In genomic region chr7:55191161-55191925, GRCh38 we compare ENCODE assay signal across 27 cellular contexts.
DNase-seq lines count a peak whose midpoint lies in the region; ATAC-seq, FAIRE-seq and TF ChIP-seq lines count a peak whose summit lies in the region.
"Had no signal": no experiment of that assay in that cellular context is flagged by ENCODE, and none has a peak within 500 bp of the region (broad histone marks: within the 10 kb centered on the region; RNA-seq: fewer than 3 reads in every experiment).

No MANE protein-coding gene starts in this region.

- WGBS in esophagus muscularis mucosa: 87% methylated on average over 17 of the region's 17 CpGs

- intact Hi-C loops in esophagus muscularis mucosa (cut with DNase I): loop anchor here (5.0 to 10.0 kb wide), 2 partner anchors 61 to 177 kb away; partner anchors contain the start of gene EGFR

- H3K36me3 ChIP-seq in esophagus muscularis mucosa: peaks cover 0 to 48% (median 10%) of the 10 kb centered on the region in 4 donors
- H3K36me3 ChIP-seq: BLaER1 treated with 17β-estradiol and CSF1 and Interleukin-3, amounts not matched to agents 10 nM and 100 nM had no signal

- peaks cover 34 to 70% (median 58%) of the 10 kb centered on the region in 4 donors for H3K4me1 ChIP-seq in esophagus muscularis mucosa

- in situ Hi-C loops in ACHN (cut with HindIII; ENCODE audit: low pct_ligation_motif_present, low pct_unique_long_range_greater_than_20kb, low sequenced_read_pairs): no loop called here

- no peak overlapping the region for H3K4me3 ChIP-seq in esophagus muscularis mucosa
- H3K4me3 ChIP-seq: BLaER1 treated with 17β-estradiol and CSF1 and Interleukin-3, amounts not matched to agents 10 nM and 100 nM; left lung; skin epidermis had no signal

- H3K9me3 Mint-ChIP-seq in nephron: no peaks in the 10 kb centered on the region
- H3K9me3 Mint-ChIP-seq: mesothelial cell of epicardium had no signal

- no peak overlapping the region for H3K4me3 Mint-ChIP-seq in nephron
- H3K4me3 Mint-ChIP-seq: immature natural killer cell, mesothelial cell of epicardium, naive B cell had no signal

- no peak for TF ChIP-seq POLR2A in esophagus muscularis mucosa (IDR thresholded peaks at IDR 0.05; ENCODE audit: low read depth)

- peak; percentile 98 for FAIRE-seq in RCC 7860 (lab: Jason Lieb, UNC)
- FAIRE-seq: G401.6 had no signal

- no peak for ATAC-seq in HG02763 (IDR thresholded peaks at IDR 0.05; ENCODE audit: unreplicated experiment)
- ATAC-seq: left lung had no signal

- H3K36me3 Mint-ChIP-seq in nephron (ENCODE audit: low read depth): peaks cover 10% of the 10 kb centered on the region
- H3K36me3 Mint-ChIP-seq: immature natural killer cell, naive B cell had no signal

- DNase-seq in ACHN (peak; percentile 32), RCC 7860 (ENCODE audit: low spot score) (peak; percentile 91), esophagus muscularis mucosa (ENCODE audit: extremely low spot score) (no peak), epidermal melanocyte (ENCODE audit: insufficient read length, low spot score) (no peak), cerebellar cortex (ENCODE audit: low spot score) (no peak), NCI-H2081 treated with DMSO at 0.1 percent for 48 hours (lab: John Stamatoyannopoulos, UW) (no peak)
- DNase-seq: activated CD4-positive, alpha-beta T cell treated with anti-CD3 and anti-CD28 coated beads for 4 hours; activated naive CD4-positive, alpha-beta T cell; activated T-cell treated with anti-CD3 and anti-CD28 coated beads, Interleukin-2, amount 50 U/mL, for 48 hours; brain microvascular endothelial cell; DMS53; HCEC 1CT; hippocampal formation; immature natural killer cell; left lung; MV-4-11; naive B cell; NCI-H146; occipital lobe; stimulated activated CD4-positive, alpha-beta T cell treated with anti-CD3 and anti-CD28 coated beads, Interleukin-2, amount 100 ng/mL, for 24 hours; trophoblast cell had no signal

- no peaks in the 10 kb centered on the region for H3K9me3 ChIP-seq in esophagus muscularis mucosa
- H3K9me3 ChIP-seq: BLaER1 treated with 17β-estradiol and CSF1 and Interleukin-3, amounts not matched to agents 10 nM and 100 nM; left lung had no signal

- TF ChIP-seq EP300 in esophagus muscularis mucosa (IDR thresholded peaks at IDR 0.05): no peak

- TF ChIP-seq CTCF in esophagus muscularis mucosa (IDR thresholded peaks at IDR 0.05) (no peak), nephron (IDR thresholded peaks at IDR 0.05; ENCODE audit: unreplicated experiment in 3 of 3) (no peak)

- no peaks in the 10 kb centered on the region for H3K27me3 ChIP-seq in esophagus muscularis mucosa
- H3K27me3 ChIP-seq: BLaER1 treated with 17β-estradiol and CSF1 and Interleukin-3, amounts not matched to agents 10 nM and 100 nM; brain microvascular endothelial cell; left lung had no signal

- H3K27ac ChIP-seq in esophagus muscularis mucosa (replicated peaks in 1 of 4): peak overlapping the region; percentile 57 to 72 (median 60)
- H3K27ac ChIP-seq: BLaER1 treated with 17β-estradiol and CSF1 and Interleukin-3, amounts not matched to agents 10 nM and 100 nM had no signal

- peaks cover 6% of the 10 kb centered on the region for H3K27me3 Mint-ChIP-seq in nephron (ENCODE audit: low read depth)

- H3K27ac Mint-ChIP-seq in nephron: peak overlapping the region; percentile 66 to 96 (median 80)
- H3K27ac Mint-ChIP-seq: immature natural killer cell, mesothelial cell of epicardium, naive B cell had no signal

- peaks cover 67% of the 10 kb centered on the region for H3K4me1 Mint-ChIP-seq in nephron
- H3K4me1 Mint-ChIP-seq: immature natural killer cell had no signal

Comparison
In these comparisons a context has a peak if more than half of its experiments do, and no peak if none do; other contexts are left out.
1. DNase-seq: peak in ACHN (single experiment) and RCC 7860 (single experiment); none in esophagus muscularis mucosa (single experiment), epidermal melanocyte (single experiment), cerebellar cortex (single experiment) and NCI-H2081 treated with DMSO at 0.1 percent for 48 hours (single experiment).